In the genomic region with DNA sequence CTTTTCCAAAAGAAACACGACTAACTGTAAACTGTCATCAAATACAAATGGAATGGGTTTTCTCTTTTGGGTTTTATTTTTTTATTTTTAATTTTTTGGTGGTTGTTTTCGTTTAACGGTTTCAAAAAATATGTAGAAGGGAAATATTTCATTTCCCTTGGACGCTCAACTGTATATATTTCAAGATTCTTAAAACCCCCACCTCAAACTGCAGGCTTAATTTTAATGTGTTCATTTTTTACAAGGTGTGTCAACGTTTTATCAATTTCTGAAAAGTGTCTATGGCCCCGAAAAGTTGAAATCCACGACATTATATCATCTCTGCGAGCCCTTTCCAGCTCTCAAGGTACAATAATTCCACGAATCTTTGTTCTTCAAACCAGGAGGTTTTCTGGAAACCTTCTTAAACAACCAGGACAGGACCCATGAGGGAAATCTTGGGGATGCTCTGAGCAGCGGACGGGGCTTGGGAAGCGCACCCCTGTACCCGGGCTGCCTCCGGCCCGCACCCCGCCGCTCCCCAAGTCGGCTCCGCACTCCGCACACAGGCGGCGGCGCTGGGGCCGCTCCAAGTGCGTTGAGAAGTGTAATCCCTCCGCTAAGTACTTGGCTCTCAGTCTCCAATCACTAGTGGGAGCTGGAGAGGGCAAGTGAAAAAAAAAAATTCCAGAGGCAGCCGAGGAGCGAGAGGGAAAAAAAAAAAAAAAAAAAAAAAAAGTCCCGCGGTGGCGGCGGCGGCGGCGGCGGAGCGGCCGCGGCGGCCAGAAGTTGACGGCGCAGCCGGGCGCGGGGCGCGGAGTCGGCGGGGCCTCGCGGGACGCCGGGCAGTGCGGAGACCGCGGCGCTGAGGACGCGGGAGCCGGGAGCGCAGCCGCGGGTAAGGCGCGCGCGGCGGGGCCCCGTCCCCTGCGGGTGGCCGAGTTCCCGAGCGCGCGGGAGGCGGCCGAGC, we compare ENCODE assay signal across 8 cellular contexts. TPM values are rescaled to one million over a fixed set of nuclear protein-coding genes. Genes with fewer than 3 reads are reported as not detected.
DNase-seq lines count a peak whose midpoint lies in the region; ATAC-seq and TF ChIP-seq lines count a peak whose summit lies in the region.

A gene (plus strand): TSS at position 764 of the 949 bp plus-strand sequence. CDS start 346,470 bp downstream, outside the sequence.

- peak; percentile 39 for TF ChIP-seq RAD21 in neural cell (conservative IDR thresholded peaks at IDR 0.05)

- H3K9ac ChIP-seq in neural cell (ENCODE audit: low read length), result peak within 1 kb of the TSS; percentile 54

- no peak for TF ChIP-seq EP300 in neural cell (conservative IDR thresholded peaks at IDR 0.05; ENCODE audit: poor library complexity, severe bottlenecking)

- H3K79me2 ChIP-seq in GM23338 (replicated peaks; ENCODE audit: insufficient read depth) (no peaks in the 10 kb centered on the region), neural cell (replicated peaks; ENCODE audit: insufficient read depth, low read length) (no peaks in the 10 kb centered on the region)

- H3K27ac ChIP-seq in GM23338 (ENCODE audit: low read depth), result no peak within 1 kb of the TSS
- peak within 1 kb of the TSS; percentile 99 for H3K27ac ChIP-seq in VCaP
- no peak within 1 kb of the TSS for H3K27ac ChIP-seq in foreskin keratinocyte
- no peak within 1 kb of the TSS for H3K27ac ChIP-seq in neural cell (ENCODE audit: low read length)

- peak within 1 kb of the TSS; percentile 84 for H3K4me3 Mint-ChIP-seq in GM23338

- peak; percentile 18 for ATAC-seq in GM23338
- ATAC-seq in foreskin keratinocyte, result peak; percentile 61
- no peak for ATAC-seq in GM19324 (IDR thresholded peaks at IDR 0.05; ENCODE audit: low FRiP score, unreplicated experiment)

- CTCF ChIA-PET in AG04449 (lab: Yijun Ruan, JAX), result interaction anchor here (0.7 kb wide), 2 partner anchors 148 to 338 kb away, joined by 3 to 4 read pairs; no protein-coding TSS in a partner anchor

- peaks cover 39% of the 10 kb centered on the region for H3K27me3 Mint-ChIP-seq in GM23338 (ENCODE audit: insufficient read depth, low read depth, poor library complexity)

- peak within 1 kb of the TSS; percentile 55 for H3K4me3 ChIP-seq in AG04449 (ENCODE audit: low read depth, low read length)
- H3K4me3 ChIP-seq in GM23338, result peak within 1 kb of the TSS; percentile 69
- H3K4me3 ChIP-seq in neural cell (ENCODE audit: low read length), result peak within 1 kb of the TSS; percentile 75

- H3K27me3 ChIP-seq in GM23338 (ENCODE audit: insufficient read depth) (peaks cover 62% of the 10 kb centered on the region), foreskin keratinocyte (peaks cover 85% of the 10 kb centered on the region), neural cell (ENCODE audit: insufficient read depth, low read depth, low read length) (peaks cover 42% of the 10 kb centered on the region)

- no peaks in the 10 kb centered on the region for H3K9me3 Mint-ChIP-seq in GM23338

- no peaks in the 10 kb centered on the region for H3K9me3 ChIP-seq in neural cell (ENCODE audit: low read length)

- H3K36me3 ChIP-seq in GM23338 (ENCODE audit: insufficient read depth) (no peaks in the 10 kb centered on the region), neural cell (ENCODE audit: insufficient read depth, low read length) (no peaks in the 10 kb centered on the region)

- H3K36me3 Mint-ChIP-seq in GM23338 (ENCODE audit: low read depth), result no peaks in the 10 kb centered on the region

- TF ChIP-seq CTCF in AG04449 (IDR thresholded peaks at IDR 0.05; ENCODE audit: insufficient read depth, low read length, missing control alignments) (no peak), GM23338 (conservative IDR thresholded peaks at IDR 0.05; ENCODE audit: low read depth in 2 of 2) (no peak), VCaP (conservative IDR thresholded peaks at IDR 0.05) (no peak; the same call in 1 of the 2 replicates), foreskin keratinocyte (conservative IDR thresholded peaks at IDR 0.05) (no peak), neural cell (IDR thresholded peaks at IDR 0.05; ENCODE audit: poor library complexity, severe bottlenecking) (peak; percentile 34)

- POLR2A ChIA-PET in AG04449 (lab: Yijun Ruan, JAX), result no interaction called here

- DNase-seq in AG04449 (ENCODE audit: low read depth, low spot score) (no peak), GM23338 (ENCODE audit: low spot score) (peak; percentile 60), foreskin keratinocyte (peak; percentile 24 to 58), SIG-M5 (lab: John Stamatoyannopoulos, UW) (no peak), DMS153 (lab: John Stamatoyannopoulos, UW) (no peak)

- H4K20me1 ChIP-seq in GM23338 (replicated peaks; ENCODE audit: insufficient read depth) (no peaks in the 10 kb centered on the region), neural cell (ENCODE audit: insufficient read depth) (no peaks in the 10 kb centered on the region)

- peak within 1 kb of the TSS; percentile 98 for H2AFZ ChIP-seq in GM23338
- peak within 1 kb of the TSS; percentile 43 for H2AFZ ChIP-seq in neural cell (ENCODE audit: low read depth, low read length)

- H3K27ac Mint-ChIP-seq in GM23338, result no peak within 1 kb of the TSS

- peaks cover 12% of the 10 kb centered on the region for H3K4me1 Mint-ChIP-seq in GM23338

- H3K4me2 ChIP-seq in GM23338 (peak within 1 kb of the TSS; percentile 91), neural cell (ENCODE audit: low read length) (peak within 1 kb of the TSS; percentile 75)

- H3K9me2 ChIP-seq in GM23338 (ENCODE audit: insufficient read depth) (no peaks in the 10 kb centered on the region), neural cell (ENCODE audit: insufficient read depth, low read length) (no peaks in the 10 kb centered on the region)

- H3F3A ChIP-seq in GM23338 (replicated peaks; ENCODE audit: low read depth) (peaks cover 4% of the 10 kb centered on the region; the same call in 1 of the 2 replicates), neural cell (ENCODE audit: insufficient read depth, low read length, poor library complexity, severe bottlenecking) (peaks cover 2% of the 10 kb centered on the region)

- H3K4me1 ChIP-seq in GM23338 (ENCODE audit: insufficient read depth) (peaks cover 13% of the 10 kb centered on the region; the same call in 1 of the 2 replicates), foreskin keratinocyte (no peaks in the 10 kb centered on the region)

TF ChIP-seq in GM23338, 12 proteins besides CTCF, POLR2A, EP300 and RAD21:
- TF ChIP-seq ZNF114 (CRISPR knock-in tag; IDR thresholded peaks at IDR 0.05) (no peak), EZH2 (IDR thresholded peaks at IDR 0.05; ENCODE audit: low read depth, unreplicated experiment) (peak; percentile 65)
TF ChIP-seq in GM23338: peak in this region for 1.

TF ChIP-seq in neural cell, 6 proteins besides CTCF, POLR2A, EP300 and RAD21:
- TF ChIP-seq POLR2AphosphoS5 (IDR thresholded peaks at IDR 0.05) (peak; percentile 27), MXI1 (conservative IDR thresholded peaks at IDR 0.05; ENCODE audit: poor library complexity, severe bottlenecking) (no peak), SMC3 (conservative IDR thresholded peaks at IDR 0.05; ENCODE audit: poor library complexity) (peak; percentile 43)
- TF ChIP-seq, protein P1, sequence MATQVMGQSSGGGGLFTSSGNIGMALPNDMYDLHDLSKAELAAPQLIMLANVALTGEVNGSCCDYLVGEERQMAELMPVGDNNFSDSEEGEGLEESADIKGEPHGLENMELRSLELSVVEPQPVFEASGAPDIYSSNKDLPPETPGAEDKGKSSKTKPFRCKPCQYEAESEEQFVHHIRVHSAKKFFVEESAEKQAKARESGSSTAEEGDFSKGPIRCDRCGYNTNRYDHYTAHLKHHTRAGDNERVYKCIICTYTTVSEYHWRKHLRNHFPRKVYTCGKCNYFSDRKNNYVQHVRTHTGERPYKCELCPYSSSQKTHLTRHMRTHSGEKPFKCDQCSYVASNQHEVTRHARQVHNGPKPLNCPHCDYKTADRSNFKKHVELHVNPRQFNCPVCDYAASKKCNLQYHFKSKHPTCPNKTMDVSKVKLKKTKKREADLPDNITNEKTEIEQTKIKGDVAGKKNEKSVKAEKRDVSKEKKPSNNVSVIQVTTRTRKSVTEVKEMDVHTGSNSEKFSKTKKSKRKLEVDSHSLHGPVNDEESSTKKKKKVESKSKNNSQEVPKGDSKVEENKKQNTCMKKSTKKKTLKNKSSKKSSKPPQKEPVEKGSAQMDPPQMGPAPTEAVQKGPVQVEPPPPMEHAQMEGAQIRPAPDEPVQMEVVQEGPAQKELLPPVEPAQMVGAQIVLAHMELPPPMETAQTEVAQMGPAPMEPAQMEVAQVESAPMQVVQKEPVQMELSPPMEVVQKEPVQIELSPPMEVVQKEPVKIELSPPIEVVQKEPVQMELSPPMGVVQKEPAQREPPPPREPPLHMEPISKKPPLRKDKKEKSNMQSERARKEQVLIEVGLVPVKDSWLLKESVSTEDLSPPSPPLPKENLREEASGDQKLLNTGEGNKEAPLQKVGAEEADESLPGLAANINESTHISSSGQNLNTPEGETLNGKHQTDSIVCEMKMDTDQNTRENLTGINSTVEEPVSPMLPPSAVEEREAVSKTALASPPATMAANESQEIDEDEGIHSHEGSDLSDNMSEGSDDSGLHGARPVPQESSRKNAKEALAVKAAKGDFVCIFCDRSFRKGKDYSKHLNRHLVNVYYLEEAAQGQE (IDR thresholded peaks at IDR 0.05; ENCODE audit: borderline replicate concordance), result peak; percentile 16

RNA-seq across cellular contexts. Expression of the gene that starts here (rescaled TPM):
- 1.0 and 1.6 TPM in 2 replicates for total RNA-seq in GM23338 (2014; rRNA removed; shearing (Covaris generic))
- polyA plus RNA-seq in GM23338 (2016; fragmentation: Nextera tagmentation; extraction: Ambion mirVana), result 0.21 and 0.48 TPM in 2 replicates
- total RNA-seq in foreskin keratinocyte, result 0.10 and 0.21 TPM in 2 replicates
- 0.02 and 0.06 TPM in 2 replicates for polyA plus RNA-seq in foreskin keratinocyte
- polyA plus RNA-seq in neural cell, result 1.6 and 2.5 TPM in 2 replicates
- polyA minus RNA-seq in neural cell, result 5.3 and 7.3 TPM in 2 replicates

Comparison
In these comparisons a context has a peak if more than half of its experiments do, and no peak if none do; other contexts are left out.
1. Peak in DNase-seq and ATAC-seq in foreskin keratinocyte; RNA of the gene not detected or under 1 TPM.